1 cellular context compared by ENCODE assay signal in the genomic region with DNA sequence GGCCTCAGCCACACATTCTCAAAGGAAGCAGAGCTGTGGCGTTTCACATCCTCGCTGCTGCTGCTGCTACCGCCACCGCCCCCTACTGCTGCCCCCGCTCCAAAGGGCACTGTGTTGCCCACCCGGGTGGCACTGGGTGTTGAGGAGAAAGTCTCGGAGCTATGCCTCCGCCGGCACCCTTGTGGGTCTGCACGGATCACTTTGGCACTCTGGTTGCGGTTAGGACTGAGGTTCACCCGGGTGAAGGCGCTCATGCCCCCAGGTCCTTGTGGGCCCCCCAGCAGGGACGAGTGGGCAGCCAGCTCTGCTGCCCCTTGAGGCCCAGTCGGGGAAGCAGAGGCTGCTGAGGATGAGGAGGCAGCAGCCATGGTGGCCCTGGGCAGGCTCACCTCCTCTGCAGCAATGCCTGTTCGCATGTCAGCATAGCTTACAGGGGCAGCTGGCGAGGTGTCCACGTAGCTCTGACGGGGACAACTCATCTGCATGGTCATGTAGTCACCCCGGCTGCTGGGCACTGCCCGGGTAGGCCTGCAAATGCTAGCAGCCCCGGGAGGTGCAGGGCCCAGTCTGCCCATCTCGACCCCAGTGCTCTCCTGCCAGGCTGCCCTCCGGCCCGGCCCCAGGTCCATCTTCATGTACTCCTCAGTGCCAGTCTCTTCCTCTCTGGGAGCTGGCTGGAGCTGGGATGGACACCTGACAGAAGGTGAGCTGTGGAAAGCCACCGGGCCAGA.
TF ChIP-seq lines count a peak whose summit lies in the region.

No MANE protein-coding gene starts in this region.

TF ChIP-seq in GM23338, 12 proteins besides CTCF, POLR2A, EP300 and RAD21 (continued from another document):
- TF ChIP-seq, protein P1, sequence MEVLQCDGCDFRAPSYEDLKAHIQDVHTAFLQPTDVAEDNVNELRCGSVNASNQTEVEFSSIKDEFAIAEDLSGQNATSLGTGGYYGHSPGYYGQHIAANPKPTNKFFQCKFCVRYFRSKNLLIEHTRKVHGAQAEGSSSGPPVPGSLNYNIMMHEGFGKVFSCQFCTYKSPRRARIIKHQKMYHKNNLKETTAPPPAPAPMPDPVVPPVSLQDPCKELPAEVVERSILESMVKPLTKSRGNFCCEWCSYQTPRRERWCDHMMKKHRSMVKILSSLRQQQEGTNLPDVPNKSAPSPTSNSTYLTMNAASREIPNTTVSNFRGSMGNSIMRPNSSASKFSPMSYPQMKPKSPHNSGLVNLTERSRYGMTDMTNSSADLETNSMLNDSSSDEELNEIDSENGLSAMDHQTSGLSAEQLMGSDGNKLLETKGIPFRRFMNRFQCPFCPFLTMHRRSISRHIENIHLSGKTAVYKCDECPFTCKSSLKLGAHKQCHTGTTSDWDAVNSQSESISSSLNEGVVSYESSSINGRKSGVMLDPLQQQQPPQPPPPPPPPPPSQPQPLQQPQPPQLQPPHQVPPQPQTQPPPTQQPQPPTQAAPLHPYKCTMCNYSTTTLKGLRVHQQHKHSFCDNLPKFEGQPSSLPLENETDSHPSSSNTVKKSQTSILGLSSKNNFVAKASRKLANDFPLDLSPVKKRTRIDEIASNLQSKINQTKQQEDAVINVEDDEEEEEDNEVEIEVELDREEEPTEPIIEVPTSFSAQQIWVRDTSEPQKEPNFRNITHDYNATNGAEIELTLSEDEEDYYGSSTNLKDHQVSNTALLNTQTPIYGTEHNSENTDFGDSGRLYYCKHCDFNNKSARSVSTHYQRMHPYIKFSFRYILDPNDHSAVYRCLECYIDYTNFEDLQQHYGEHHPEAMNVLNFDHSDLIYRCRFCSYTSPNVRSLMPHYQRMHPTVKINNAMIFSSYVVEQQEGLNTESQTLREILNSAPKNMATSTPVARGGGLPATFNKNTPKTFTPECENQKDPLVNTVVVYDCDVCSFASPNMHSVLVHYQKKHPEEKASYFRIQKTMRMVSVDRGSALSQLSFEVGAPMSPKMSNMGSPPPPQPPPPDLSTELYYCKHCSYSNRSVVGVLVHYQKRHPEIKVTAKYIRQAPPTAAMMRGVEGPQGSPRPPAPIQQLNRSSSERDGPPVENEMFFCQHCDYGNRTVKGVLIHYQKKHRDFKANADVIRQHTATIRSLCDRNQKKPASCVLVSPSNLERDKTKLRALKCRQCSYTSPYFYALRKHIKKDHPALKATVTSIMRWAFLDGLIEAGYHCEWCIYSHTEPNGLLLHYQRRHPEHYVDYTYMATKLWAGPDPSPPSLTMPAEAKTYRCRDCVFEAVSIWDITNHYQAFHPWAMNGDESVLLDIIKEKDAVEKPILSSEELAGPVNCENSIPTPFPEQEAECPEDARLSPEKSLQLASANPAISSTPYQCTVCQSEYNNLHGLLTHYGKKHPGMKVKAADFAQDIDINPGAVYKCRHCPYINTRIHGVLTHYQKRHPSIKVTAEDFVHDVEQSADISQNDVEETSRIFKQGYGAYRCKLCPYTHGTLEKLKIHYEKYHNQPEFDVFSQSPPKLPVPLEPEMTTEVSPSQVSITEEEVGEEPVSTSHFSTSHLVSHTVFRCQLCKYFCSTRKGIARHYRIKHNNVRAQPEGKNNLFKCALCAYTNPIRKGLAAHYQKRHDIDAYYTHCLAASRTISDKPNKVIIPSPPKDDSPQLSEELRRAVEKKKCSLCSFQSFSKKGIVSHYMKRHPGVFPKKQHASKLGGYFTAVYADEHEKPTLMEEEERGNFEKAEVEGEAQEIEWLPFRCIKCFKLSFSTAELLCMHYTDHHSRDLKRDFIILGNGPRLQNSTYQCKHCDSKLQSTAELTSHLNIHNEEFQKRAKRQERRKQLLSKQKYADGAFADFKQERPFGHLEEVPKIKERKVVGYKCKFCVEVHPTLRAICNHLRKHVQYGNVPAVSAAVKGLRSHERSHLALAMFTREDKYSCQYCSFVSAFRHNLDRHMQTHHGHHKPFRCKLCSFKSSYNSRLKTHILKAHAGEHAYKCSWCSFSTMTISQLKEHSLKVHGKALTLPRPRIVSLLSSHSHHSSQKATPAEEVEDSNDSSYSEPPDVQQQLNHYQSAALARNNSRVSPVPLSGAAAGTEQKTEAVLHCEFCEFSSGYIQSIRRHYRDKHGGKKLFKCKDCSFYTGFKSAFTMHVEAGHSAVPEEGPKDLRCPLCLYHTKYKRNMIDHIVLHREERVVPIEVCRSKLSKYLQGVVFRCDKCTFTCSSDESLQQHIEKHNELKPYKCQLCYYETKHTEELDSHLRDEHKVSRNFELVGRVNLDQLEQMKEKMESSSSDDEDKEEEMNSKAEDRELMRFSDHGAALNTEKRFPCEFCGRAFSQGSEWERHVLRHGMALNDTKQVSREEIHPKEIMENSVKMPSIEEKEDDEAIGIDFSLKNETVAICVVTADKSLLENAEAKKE (CRISPR knock-in tag; IDR thresholded peaks at IDR 0.05), result no peak
- TF ChIP-seq, protein P2, sequence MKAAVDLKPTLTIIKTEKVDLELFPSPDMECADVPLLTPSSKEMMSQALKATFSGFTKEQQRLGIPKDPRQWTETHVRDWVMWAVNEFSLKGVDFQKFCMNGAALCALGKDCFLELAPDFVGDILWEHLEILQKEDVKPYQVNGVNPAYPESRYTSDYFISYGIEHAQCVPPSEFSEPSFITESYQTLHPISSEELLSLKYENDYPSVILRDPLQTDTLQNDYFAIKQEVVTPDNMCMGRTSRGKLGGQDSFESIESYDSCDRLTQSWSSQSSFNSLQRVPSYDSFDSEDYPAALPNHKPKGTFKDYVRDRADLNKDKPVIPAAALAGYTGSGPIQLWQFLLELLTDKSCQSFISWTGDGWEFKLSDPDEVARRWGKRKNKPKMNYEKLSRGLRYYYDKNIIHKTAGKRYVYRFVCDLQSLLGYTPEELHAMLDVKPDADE (IDR thresholded peaks at IDR 0.05), result no peak
- TF ChIP-seq CREB1 (CRISPR knock-in tag; IDR thresholded peaks at IDR 0.05; ENCODE audit: low read depth), result no peak
- no peak for TF ChIP-seq NANOG (IDR thresholded peaks at IDR 0.05; ENCODE audit: borderline replicate concordance)
- TF ChIP-seq JUNB (IDR thresholded peaks at IDR 0.05; ENCODE audit: unreplicated experiment), result no peak
- TF ChIP-seq EZH2phosphoT487 (IDR thresholded peaks at IDR 0.05; ENCODE audit: unreplicated experiment), result no peak
- no peak for TF ChIP-seq ZNF114 (CRISPR knock-in tag; IDR thresholded peaks at IDR 0.05)
- TF ChIP-seq POLR2AphosphoS5 (IDR thresholded peaks at IDR 0.05; ENCODE audit: low read depth), result no peak
- no peak for TF ChIP-seq ZNF331 (CRISPR knock-in tag; IDR thresholded peaks at IDR 0.05; ENCODE audit: low read depth)
